ENCODE assay signal across 8 cellular contexts in the genomic region with DNA sequence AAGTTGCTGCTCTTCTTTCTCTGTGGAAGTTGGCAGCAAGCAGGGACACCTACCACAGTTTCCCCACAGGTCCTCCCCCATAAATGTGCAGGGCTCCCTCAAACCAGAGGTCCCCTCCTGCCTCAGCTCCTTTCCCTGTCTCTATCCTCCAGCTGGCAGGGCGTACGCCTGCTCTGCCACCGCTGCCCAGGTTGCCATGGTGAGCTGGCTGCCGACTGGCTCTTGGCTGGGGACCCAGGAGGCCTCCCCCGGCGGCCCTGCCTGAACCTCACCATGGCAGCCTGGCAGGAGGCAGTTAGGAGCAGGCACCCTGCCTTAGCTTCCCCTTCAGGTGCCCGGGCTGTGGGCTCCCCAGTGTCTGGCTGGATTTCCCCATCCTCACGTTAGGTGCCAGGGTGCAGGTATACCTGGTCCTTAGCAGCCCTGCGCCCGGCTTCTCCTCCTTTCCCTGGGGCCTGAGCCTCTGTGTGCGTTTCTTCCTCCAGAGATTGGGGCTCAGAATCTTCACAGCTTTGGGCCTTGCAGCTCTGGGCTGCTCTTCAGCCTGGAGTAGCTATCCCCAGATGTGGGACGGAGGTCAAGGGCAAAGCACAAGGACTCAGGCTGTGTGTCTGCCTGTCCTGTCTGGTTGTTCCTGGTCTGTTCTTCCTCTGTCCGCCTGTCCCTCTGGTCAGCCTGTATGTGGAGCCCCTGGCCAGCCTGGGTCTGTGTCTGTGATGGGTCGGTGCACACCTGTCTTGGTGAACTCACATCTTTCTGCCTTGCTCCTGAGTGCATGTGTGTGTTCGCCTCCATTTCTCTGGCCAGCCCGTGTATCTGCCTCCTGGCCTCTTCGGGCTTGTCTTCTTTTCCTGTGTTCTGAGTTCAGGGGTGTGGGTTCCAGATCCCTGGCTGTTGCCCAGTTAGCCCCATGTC. TPM values are rescaled to one million over a fixed set of nuclear protein-coding genes. Genes with fewer than 3 reads are reported as not detected.
DNase-seq lines count a peak whose midpoint lies in the region; ATAC-seq and TF ChIP-seq lines count a peak whose summit lies in the region.

No MANE protein-coding gene starts in this region.

- peak overlapping the region in 9 of 11 experiments; percentile 46 to 87 (median 63); a peak in 16 of 22 replicates for H3K27ac ChIP-seq in BLaER1 treated with 17β-estradiol and CSF1 and Interleukin-3, amounts not matched to agents 10 nM and 100 nM
- H3K27ac ChIP-seq in MM.1S (ENCODE audit: low read length), result no peak overlapping the region

- no peaks in the 10 kb centered on the region for H3K9me3 ChIP-seq in BLaER1 treated with 17β-estradiol and CSF1 and Interleukin-3, amounts not matched to agents 10 nM and 100 nM (replicated peaks in 1 of 11)
- H3K9me3 ChIP-seq in MM.1S (replicated peaks; ENCODE audit: insufficient read depth, low read length), result no peaks in the 10 kb centered on the region

- peak overlapping the region; percentile 81 for H3K4me3 Mint-ChIP-seq in endothelial cell (ENCODE audit: unreplicated experiment)
- peak overlapping the region; percentile 63 to 98 (median 97) for H3K4me3 Mint-ChIP-seq in nephron

- H3K79me2 ChIP-seq in MM.1S (ENCODE audit: low read length), result peaks cover 71% of the 10 kb centered on the region

- peaks cover 31% of the 10 kb centered on the region for H3K36me3 Mint-ChIP-seq in endothelial cell (ENCODE audit: low read depth, unreplicated experiment)
- H3K36me3 Mint-ChIP-seq in nephron (ENCODE audit: low read depth), result peaks cover 31% of the 10 kb centered on the region

- H4K20me1 ChIP-seq in BLaER1 treated with 17β-estradiol and CSF1 and Interleukin-3, amounts not matched to agents 10 nM and 100 nM, result peaks cover 24 to 98% (median 61%) of the 10 kb centered on the region in 11 experiments; a peak in 16 of 22 replicates
- peaks cover 29% of the 10 kb centered on the region; the same call in 1 of the 2 replicates for H4K20me1 ChIP-seq in MM.1S (ENCODE audit: insufficient read depth, low read length)

- H2AFZ ChIP-seq in MM.1S (ENCODE audit: low read length), result no peak overlapping the region

- peak; percentile 50 for DNase-seq in NCI-H2081 treated with DMSO at 0.1 percent for 48 hours (lab: John Stamatoyannopoulos, UW)
- no peak for DNase-seq in endothelial cell (ENCODE audit: low spot score)
- no peak for DNase-seq in middle frontal gyrus (ENCODE audit: extremely low spot score, low spot score)
- DNase-seq in MM.1S, result no peak

- H3K27me3 Mint-ChIP-seq in endothelial cell (ENCODE audit: unreplicated experiment) (peaks cover 23% of the 10 kb centered on the region), nephron (ENCODE audit: low read depth) (no peaks in the 10 kb centered on the region)

- H3K4me3 ChIP-seq in BLaER1 treated with 17β-estradiol and CSF1 and Interleukin-3, amounts not matched to agents 10 nM and 100 nM, result peak overlapping the region in 7 of 10 experiments; percentile 9 to 84 (median 45); a peak in 11 of 20 replicates
- H3K4me3 ChIP-seq in MM.1S (ENCODE audit: low read length), result no peak overlapping the region

- H3K27ac Mint-ChIP-seq in endothelial cell (ENCODE audit: unreplicated experiment) (peak overlapping the region; percentile 98), nephron (peak overlapping the region; percentile 95 to 99 (median 95))

- H3F3A ChIP-seq in MM.1S (ENCODE audit: insufficient read depth, low read length), result peaks cover 7% of the 10 kb centered on the region; the same call in 1 of the 2 replicates

- peak overlapping the region; percentile 92 to 100 (median 99) for H3K4me2 ChIP-seq in BLaER1 treated with 17β-estradiol and CSF1 and Interleukin-3, amounts not matched to agents 10 nM and 100 nM
- H3K4me2 ChIP-seq in MM.1S (ENCODE audit: low read depth, low read length), result no peak overlapping the region

- TF ChIP-seq CTCF in endothelial cell (IDR thresholded peaks at IDR 0.05; ENCODE audit: unreplicated experiment), result no peak
- TF ChIP-seq CTCF in nephron (IDR thresholded peaks at IDR 0.05; ENCODE audit: unreplicated experiment in 3 of 3), result no peak
- TF ChIP-seq CTCF in MM.1S (IDR thresholded peaks at IDR 0.05; ENCODE audit: low read length), result no peak

- no peak for ATAC-seq in HG03025 (IDR thresholded peaks at IDR 0.05; ENCODE audit: low FRiP score, unreplicated experiment)
- no peak for ATAC-seq in HG03097 (IDR thresholded peaks at IDR 0.05; ENCODE audit: low FRiP score, unreplicated experiment)

- H3K4me1 Mint-ChIP-seq in endothelial cell (ENCODE audit: unreplicated experiment) (peaks cover 64% of the 10 kb centered on the region), nephron (peaks cover 83% of the 10 kb centered on the region)

- H3K27me3 ChIP-seq in BLaER1 treated with 17β-estradiol and CSF1 and Interleukin-3, amounts not matched to agents 10 nM and 100 nM, result no peaks in the 10 kb centered on the region
- H3K27me3 ChIP-seq in MM.1S (replicated peaks; ENCODE audit: insufficient read depth, low read length), result no peaks in the 10 kb centered on the region

- H3K9ac ChIP-seq in BLaER1 treated with 17β-estradiol and CSF1 and Interleukin-3, amounts not matched to agents 10 nM and 100 nM, result peak overlapping the region in 10 of 11 experiments; percentile 54 to 87 (median 67); a peak in 17 of 22 replicates
- H3K9ac ChIP-seq in MM.1S (ENCODE audit: low read length), result no peak overlapping the region

- H3K4me1 ChIP-seq in BLaER1 treated with 17β-estradiol and CSF1 and Interleukin-3, amounts not matched to agents 10 nM and 100 nM, result peaks cover 98 to 100% (median 100%) of the 10 kb centered on the region in 10 experiments
- peaks cover 5% of the 10 kb centered on the region; the same call in 1 of the 2 replicates for H3K4me1 ChIP-seq in MM.1S (ENCODE audit: low read length)

- H3K9me2 ChIP-seq in MM.1S (replicated peaks; ENCODE audit: insufficient read depth, low read length), result no peaks in the 10 kb centered on the region

- H3K9me3 Mint-ChIP-seq in endothelial cell (ENCODE audit: unreplicated experiment) (no peaks in the 10 kb centered on the region), nephron (no peaks in the 10 kb centered on the region)

- H3K36me3 ChIP-seq in BLaER1 treated with 17β-estradiol and CSF1 and Interleukin-3, amounts not matched to agents 10 nM and 100 nM, result peaks cover 22 to 59% (median 37%) of the 10 kb centered on the region in 11 experiments
- H3K36me3 ChIP-seq in MM.1S (replicated peaks; ENCODE audit: insufficient read depth, low read length), result peaks cover 7% of the 10 kb centered on the region; the same call in 1 of the 2 replicates

RNA-seq across cellular contexts. Expression of a gene that starts 15.7 kb away (rescaled TPM):
- 1.1 TPM for total RNA-seq in endothelial cell (ENCODE audit: unreplicated experiment)

RNA-seq across cellular contexts. Expression of a gene that starts 39.8 kb away (rescaled TPM):
- total RNA-seq in endothelial cell (ENCODE audit: unreplicated experiment), result 42.8 TPM
